In the genomic region with DNA sequence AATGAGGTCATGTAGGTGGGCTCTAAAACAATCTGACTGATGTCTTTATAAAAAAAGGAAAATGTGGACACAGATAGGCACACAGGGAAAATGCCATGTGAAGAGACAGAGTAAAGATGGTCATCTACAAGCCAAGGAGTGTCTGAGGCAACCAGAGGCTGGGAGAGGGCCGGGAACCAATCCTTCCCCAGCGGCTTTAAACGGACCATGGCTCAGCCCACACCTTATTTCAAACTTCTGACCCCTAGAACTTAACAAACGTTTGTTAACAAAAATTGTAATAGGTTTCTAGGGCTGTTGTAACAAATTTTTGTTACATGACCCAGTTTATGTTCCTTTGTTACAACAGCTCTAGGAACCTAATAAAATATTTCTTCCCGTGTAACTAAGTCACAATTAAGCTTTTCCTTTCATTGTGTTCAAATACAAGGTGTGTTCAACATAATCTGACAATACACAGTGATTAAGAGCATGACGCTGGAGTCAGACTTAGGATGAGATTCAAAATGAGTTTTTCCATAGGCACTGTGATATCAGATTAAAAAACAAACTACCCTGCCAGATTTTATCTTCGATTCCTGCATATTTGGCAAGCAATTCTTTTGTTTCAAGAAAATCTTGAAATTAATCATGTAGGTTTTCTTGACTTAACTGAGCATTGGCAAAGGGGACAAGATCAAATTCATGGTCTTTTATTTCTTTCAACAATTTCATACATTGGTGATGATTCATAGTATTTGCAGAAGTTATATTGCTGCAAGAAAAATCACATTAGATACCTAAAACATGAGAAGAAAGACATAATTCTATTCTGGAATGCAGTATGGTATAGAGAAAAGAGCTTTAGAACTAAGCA, we compare ENCODE assay signal across 15 cellular contexts.
"Had no signal": no experiment of that assay in that cellular context is flagged by ENCODE, and none has a peak within 500 bp of the region (broad histone marks: within the 10 kb centered on the region; RNA-seq: fewer than 3 reads in every experiment).

No MANE protein-coding gene starts in this region.

- H3K36me3 Mint-ChIP-seq: stimulated activated effector memory CD8-positive, alpha-beta T cell treated with anti-CD3 and anti-CD28 coated beads, Interleukin-12 subunit alpha, Interleukin-12 subunit beta, amount 100 ng/mL, for 72 hours had no signal

- H3K36me3 ChIP-seq: cardiac muscle cell had no signal

- ATAC-seq: lower lobe of right lung; stimulated activated effector memory CD8-positive, alpha-beta T cell treated with anti-CD3 and anti-CD28 coated beads, Interleukin-12 subunit alpha, Interleukin-12 subunit beta, amount 100 ng/mL, for 72 hours had no signal

- H3K27ac Mint-ChIP-seq: activated B cell treated with CpG ODN at 0.5 μM for 24 hours; activated naive CD8-positive, alpha-beta T cell had no signal

- H3K4me3 ChIP-seq: cardiac muscle cell, coronary artery, lower lobe of right lung, SK-N-MC, transverse colon had no signal

- H3K27me3 Mint-ChIP-seq: activated B cell treated with CpG ODN at 0.5 μM for 24 hours; activated naive CD8-positive, alpha-beta T cell; naive B cell had no signal

- H3K9me3 ChIP-seq: lower lobe of right lung, transverse colon had no signal

- DNase-seq: activated B cell treated with CpG ODN at 0.5 μM for 24 hours; activated gamma-delta T cell; activated T-cell treated with anti-CD3 and anti-CD28 coated beads, Interleukin-2, amount 50 U/mL, for 1 hour; anterior cingulate cortex; effector CD8-positive, alpha-beta T cell; kidney; lower lobe of right lung; naive B cell; transverse colon had no signal

- H3K27me3 ChIP-seq: transverse colon had no signal

- H3K27ac ChIP-seq: cardiac muscle cell, coronary artery, lower lobe of right lung, SK-N-MC, transverse colon had no signal

- H3K9me3 Mint-ChIP-seq: activated B cell treated with CpG ODN at 0.5 μM for 24 hours; naive B cell; stimulated activated effector memory CD8-positive, alpha-beta T cell treated with anti-CD3 and anti-CD28 coated beads, Interleukin-12 subunit alpha, Interleukin-12 subunit beta, amount 100 ng/mL, for 72 hours; T-helper 1 cell treated with Interleukin-12 subunit alpha and Interleukin-12 subunit beta and Interleukin-4 antibody, amounts not matched to agents 30 μg/mL and 1 μg/mL, for 36 hours had no signal

- H3K4me1 Mint-ChIP-seq: stimulated activated effector memory CD8-positive, alpha-beta T cell treated with anti-CD3 and anti-CD28 coated beads, Interleukin-12 subunit alpha, Interleukin-12 subunit beta, amount 100 ng/mL, for 72 hours had no signal

- H3K4me1 ChIP-seq: lower lobe of right lung had no signal

- H3K4me3 Mint-ChIP-seq: activated B cell treated with CpG ODN at 0.5 μM for 24 hours; activated naive CD8-positive, alpha-beta T cell; naive B cell; stimulated activated effector memory CD8-positive, alpha-beta T cell treated with anti-CD3 and anti-CD28 coated beads, Interleukin-12 subunit alpha, Interleukin-12 subunit beta, amount 100 ng/mL, for 72 hours; T-helper 1 cell treated with Interleukin-12 subunit alpha and Interleukin-12 subunit beta and Interleukin-4 antibody, amounts not matched to agents 30 μg/mL and 1 μg/mL, for 36 hours had no signal
